10 cellular contexts compared by ENCODE assay signal in genomic region chr9:128215491-128216404, GRCh38. TPM values are rescaled to one million over a fixed set of nuclear protein-coding genes. Genes with fewer than 3 reads are reported as not detected.
A peak's percentile ranks its signal among the peaks of the same experiment; 100 is the strongest.
DNase-seq lines count a peak whose midpoint lies in the region; ATAC-seq and TF ChIP-seq lines count a peak whose summit lies in the region.
"Had no signal": no experiment of that assay in that cellular context is flagged by ENCODE, and none has a peak within 500 bp of the region (broad histone marks: within the 10 kb centered on the region; RNA-seq: fewer than 3 reads in every experiment).

No MANE protein-coding gene starts in this region.

- no peak overlapping the region for H3K4me3 ChIP-seq in fibroblast of villous mesenchyme (ENCODE audit: low read depth, low read length)

- TF ChIP-seq CTCF in C4-2B (conservative IDR thresholded peaks at IDR 0.05) (no peak), fibroblast of villous mesenchyme (IDR thresholded peaks at IDR 0.05; ENCODE audit: insufficient read depth, low read depth, low read length) (no peak)

- no peaks in the 10 kb centered on the region for H3K9me3 ChIP-seq in T-helper 17 cell (ENCODE audit: control insufficient read depth, low read length, poor library complexity, severe bottlenecking)

- H3K27ac Mint-ChIP-seq in T-helper 17 cell, result no peak overlapping the region
- H3K27ac Mint-ChIP-seq: activated T-helper 2 cell treated with anti-CD3 and anti-CD28 coated beads, Interferon-gamma antibody, Interleukin-2, Interleukin-4, amounts not matched to agents 10 μg/mL and 5 μg/mL and 100 μg/mL, durations not matched to agents 14 hours and 24 hours and 36 hours had no signal

- peak overlapping the region; percentile 8; the same call in 1 of the 2 replicates for H3K27ac ChIP-seq in C4-2B

- H3K4me3 Mint-ChIP-seq in T-helper 17 cell, result no peak overlapping the region

- H3K36me3 Mint-ChIP-seq in T-helper 17 cell (ENCODE audit: low read depth), result peaks cover 2% of the 10 kb centered on the region

- peak; percentile 82 for ATAC-seq in SK-N-SH treated with all-trans-retinoic acid at 6 μM for 48 hours
- no peak for ATAC-seq in T-helper 17 cell
- no peak for ATAC-seq in GM21717 (IDR thresholded peaks at IDR 0.05; ENCODE audit: unreplicated experiment)

- H3K4me1 Mint-ChIP-seq in T-helper 17 cell, result peaks cover 11% of the 10 kb centered on the region

- intact Hi-C loops in posterior cingulate gyrus (cut with DNase I), result no loop called here

- H3K27me3 Mint-ChIP-seq in T-helper 17 cell, result peaks cover 10% of the 10 kb centered on the region

- DNase-seq in fibroblast of villous mesenchyme (ENCODE audit: low read depth), result peak; percentile 88
- DNase-seq in posterior cingulate gyrus, result peak in 6 of 10 donors; percentile 44 to 89 (median 62)
- DNase-seq in NCI-H526 (lab: John Stamatoyannopoulos, UW), result no peak
- no peak for DNase-seq in NK-92 treated with Interleukin-12 subunit alpha and Interleukin-12 subunit beta, amount 100 ng/mL, for 24 hours (lab: John Stamatoyannopoulos, UW)
- DNase-seq in T-helper 17 cell, result no peak
- DNase-seq: NCI-H2107 had no signal

TF ChIP-seq in SK-N-SH treated with all-trans-retinoic acid at 6 μM for 48 hours, 23 proteins besides CTCF, POLR2A, EP300 and RAD21:
- TF ChIP-seq ZFP3 (CRISPR knock-in tag; IDR thresholded peaks at IDR 0.05) (no peak), TCF4 (CRISPR knock-in tag; IDR thresholded peaks at IDR 0.05; ENCODE audit: borderline replicate concordance) (no peak), ISL1 (CRISPR knock-in tag; IDR thresholded peaks at IDR 0.05) (peak; percentile 53), BACH2 (CRISPR knock-in tag; IDR thresholded peaks at IDR 0.05; ENCODE audit: borderline replicate concordance) (no peak), ZC3H10 (CRISPR knock-in tag; IDR thresholded peaks at IDR 0.05) (no peak)
TF ChIP-seq in SK-N-SH treated with all-trans-retinoic acid at 6 μM for 48 hours: peak in this region for 1.

RNA-seq across cellular contexts. Expression of gene DNM1, which starts 12.6 kb away (rescaled TPM):
- total RNA-seq in fibroblast of villous mesenchyme (15.5 and 36.1 TPM in 2 replicates), T-helper 17 cell (1 to 10 TPM; 1.3 to 2.2 TPM)

RNA-seq across cellular contexts. Expression of gene CIZ1, which starts 24.4 kb away (rescaled TPM):
- 34.1 and 35.4 TPM in 2 replicates for total RNA-seq in fibroblast of villous mesenchyme
- total RNA-seq in T-helper 17 cell, result 100 to 1,000 TPM; 128 to 134 TPM

RNA-seq across cellular contexts. Expression of gene BBLN, which starts 55.7 kb away (rescaled TPM):
- 19.4 and 30.3 TPM in 2 replicates for total RNA-seq in fibroblast of villous mesenchyme
- 10 to 100 TPM; 71.0 to 87.9 TPM for total RNA-seq in T-helper 17 cell

Comparison
In these comparisons a context has a peak if more than half of its experiments do, and no peak if none do; other contexts are left out.
1. DNase-seq: peak in fibroblast of villous mesenchyme (single experiment) and posterior cingulate gyrus (6 of 10); none in NCI-H526 (0 of 2), NK-92 treated with Interleukin-12 subunit alpha and Interleukin-12 subunit beta, amount 100 ng/mL, for 24 hours (single experiment) and T-helper 17 cell (0 of 3).